1 cellular context compared by ENCODE assay signal in the genomic region with DNA sequence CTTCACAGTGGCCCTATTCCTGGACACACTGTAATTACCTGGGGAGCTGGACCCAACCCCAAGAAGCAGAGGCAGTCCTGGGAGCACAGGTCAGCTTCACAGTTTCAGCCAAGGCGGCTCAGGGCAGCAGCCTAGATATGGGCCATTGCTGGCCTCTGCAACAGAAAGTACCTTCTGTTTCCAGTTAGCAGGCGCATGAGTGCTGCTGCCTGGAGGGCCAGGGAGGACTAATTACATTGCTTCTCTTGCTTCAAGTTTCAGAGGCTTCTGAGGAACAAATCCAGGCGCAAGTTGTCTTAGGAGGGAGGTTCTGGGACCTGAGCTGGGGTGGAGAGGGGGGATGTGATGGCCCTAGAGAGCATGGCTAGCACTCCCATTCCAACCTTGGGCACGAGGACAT.
TF ChIP-seq lines count a peak whose summit lies in the region.

No MANE protein-coding gene starts in this region.

TF ChIP-seq in SK-N-SH, 30 proteins besides CTCF, POLR2A, EP300 and RAD21:
- TF ChIP-seq FOXJ3 (CRISPR knock-in tag; IDR thresholded peaks at IDR 0.05) (peak; percentile 50; the same call in 1 of the 2 replicates), REST (IDR thresholded peaks at IDR 0.05; ENCODE audit: low read depth, low read length) (no peak), TEAD4 (IDR thresholded peaks at IDR 0.05; ENCODE audit: borderline replicate concordance, insufficient read depth) (no peak), MXI1 (IDR thresholded peaks at IDR 0.05; ENCODE audit: low read depth, low read length) (peak; percentile 47; the same call in 1 of the 2 replicates)
